In the genomic region with DNA sequence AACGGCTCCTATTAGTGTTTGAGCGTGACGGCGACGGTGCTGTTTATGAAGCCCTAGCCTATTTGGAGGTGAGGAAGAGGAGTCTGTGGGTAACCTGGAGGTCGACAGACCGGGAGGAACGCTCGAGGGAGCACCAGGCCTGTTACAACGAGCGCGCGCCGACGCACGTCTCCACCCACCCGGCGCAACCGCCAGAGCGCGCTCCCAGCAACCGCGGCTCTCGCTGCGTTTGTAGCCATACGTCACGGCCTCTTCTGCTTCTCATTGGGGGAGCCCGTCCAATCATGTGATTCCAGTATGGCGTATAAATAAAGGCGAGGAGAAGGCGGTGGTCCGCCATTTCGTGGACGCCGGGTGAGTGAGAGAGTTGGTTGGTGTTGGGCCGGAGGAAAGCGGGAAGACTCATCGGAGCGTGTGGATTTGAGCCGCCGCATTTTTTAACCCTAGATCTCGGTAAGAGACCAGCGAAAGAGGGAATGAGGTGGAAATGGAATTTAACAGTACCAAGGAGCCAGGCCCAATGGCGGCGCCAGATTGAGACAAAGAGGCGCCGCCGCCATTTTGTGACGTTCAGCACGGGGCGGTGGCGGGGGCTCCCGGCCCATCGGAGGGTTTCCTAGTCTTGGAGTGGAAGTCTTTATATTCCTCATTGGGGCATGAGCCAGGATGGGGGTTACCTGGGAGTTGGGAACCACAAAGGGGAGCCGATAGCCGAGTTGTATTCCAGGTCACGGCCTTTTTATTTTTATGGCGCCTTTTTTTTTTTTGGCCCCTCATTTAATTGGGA, we compare ENCODE assay signal across 1 cellular context.
TF ChIP-seq lines count a peak whose summit lies in the region.

A gene (plus strand): TSS at position 334 of the 787 bp plus-strand sequence. CDS start 2,401 bp downstream, outside the sequence.

TF ChIP-seq in HepG2, 621 proteins besides CTCF, POLR2A, EP300 and RAD21 (continued from another document and continues in another):
- TF ChIP-seq, protein P1, sequence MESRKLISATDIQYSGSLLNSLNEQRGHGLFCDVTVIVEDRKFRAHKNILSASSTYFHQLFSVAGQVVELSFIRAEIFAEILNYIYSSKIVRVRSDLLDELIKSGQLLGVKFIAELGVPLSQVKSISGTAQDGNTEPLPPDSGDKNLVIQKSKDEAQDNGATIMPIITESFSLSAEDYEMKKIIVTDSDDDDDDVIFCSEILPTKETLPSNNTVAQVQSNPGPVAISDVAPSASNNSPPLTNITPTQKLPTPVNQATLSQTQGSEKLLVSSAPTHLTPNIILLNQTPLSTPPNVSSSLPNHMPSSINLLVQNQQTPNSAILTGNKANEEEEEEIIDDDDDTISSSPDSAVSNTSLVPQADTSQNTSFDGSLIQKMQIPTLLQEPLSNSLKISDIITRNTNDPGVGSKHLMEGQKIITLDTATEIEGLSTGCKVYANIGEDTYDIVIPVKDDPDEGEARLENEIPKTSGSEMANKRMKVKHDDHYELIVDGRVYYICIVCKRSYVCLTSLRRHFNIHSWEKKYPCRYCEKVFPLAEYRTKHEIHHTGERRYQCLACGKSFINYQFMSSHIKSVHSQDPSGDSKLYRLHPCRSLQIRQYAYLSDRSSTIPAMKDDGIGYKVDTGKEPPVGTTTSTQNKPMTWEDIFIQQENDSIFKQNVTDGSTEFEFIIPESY (CRISPR knock-in tag; IDR thresholded peaks at IDR 0.05), result peak; percentile 17
- TF ChIP-seq ETV6 (CRISPR knock-in tag; conservative IDR thresholded peaks at IDR 0.05), result peak; percentile 78
- TF ChIP-seq DR1 (CRISPR knock-in tag; IDR thresholded peaks at IDR 0.05), result peak; percentile 99
- peak; percentile 88; the same call in 1 of the 2 replicates for TF ChIP-seq ZNF124 (CRISPR knock-in tag; IDR thresholded peaks at IDR 0.05)
- no peak for TF ChIP-seq TCF7 (IDR thresholded peaks at IDR 0.05; ENCODE audit: low read depth)
- TF ChIP-seq MBD4 (IDR thresholded peaks at IDR 0.05; ENCODE audit: borderline replicate concordance, low read length), result peak; percentile 55; the same call in 1 of the 2 replicates
- TF ChIP-seq ZNF451 (CRISPR knock-in tag; IDR thresholded peaks at IDR 0.05), result no peak; the same call in 1 of the 2 replicates
- TF ChIP-seq SPEN (CRISPR knock-in tag; IDR thresholded peaks at IDR 0.05; ENCODE audit: low read depth), result peak; percentile 90
- 0 out of 2 replicates have a peak, but pooled peaks have one; percentile 68 for TF ChIP-seq KLF11 (CRISPR knock-in tag; IDR thresholded peaks at IDR 0.05)
- peak; percentile 92; the same call in 1 of the 2 replicates for TF ChIP-seq ZKSCAN5 (CRISPR knock-in tag; IDR thresholded peaks at IDR 0.05)
- peak; percentile 58 for TF ChIP-seq SRY (CRISPR knock-in tag; IDR thresholded peaks at IDR 0.05)
- TF ChIP-seq MTA1 (CRISPR knock-in tag; IDR thresholded peaks at IDR 0.05; ENCODE audit: borderline replicate concordance), result 0 out of 2 replicates have a peak, but pooled peaks have one; percentile 42
- TF ChIP-seq, protein P2, sequence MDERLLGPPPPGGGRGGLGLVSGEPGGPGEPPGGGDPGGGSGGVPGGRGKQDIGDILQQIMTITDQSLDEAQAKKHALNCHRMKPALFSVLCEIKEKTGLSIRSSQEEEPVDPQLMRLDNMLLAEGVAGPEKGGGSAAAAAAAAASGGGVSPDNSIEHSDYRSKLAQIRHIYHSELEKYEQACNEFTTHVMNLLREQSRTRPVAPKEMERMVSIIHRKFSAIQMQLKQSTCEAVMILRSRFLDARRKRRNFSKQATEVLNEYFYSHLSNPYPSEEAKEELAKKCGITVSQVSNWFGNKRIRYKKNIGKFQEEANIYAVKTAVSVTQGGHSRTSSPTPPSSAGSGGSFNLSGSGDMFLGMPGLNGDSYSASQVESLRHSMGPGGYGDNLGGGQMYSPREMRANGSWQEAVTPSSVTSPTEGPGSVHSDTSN (CRISPR knock-in tag; IDR thresholded peaks at IDR 0.05), result no peak
- TF ChIP-seq, protein P3, sequence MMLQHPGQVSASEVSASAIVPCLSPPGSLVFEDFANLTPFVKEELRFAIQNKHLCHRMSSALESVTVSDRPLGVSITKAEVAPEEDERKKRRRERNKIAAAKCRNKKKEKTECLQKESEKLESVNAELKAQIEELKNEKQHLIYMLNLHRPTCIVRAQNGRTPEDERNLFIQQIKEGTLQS (CRISPR knock-in tag; IDR thresholded peaks at IDR 0.05), result peak; percentile 59; the same call in 1 of the 2 replicates
- TF ChIP-seq ASH2L (IDR thresholded peaks at IDR 0.05; ENCODE audit: insufficient read length, low read depth, low read length), result peak; percentile 91
- no peak for TF ChIP-seq CHD4 (IDR thresholded peaks at IDR 0.05; ENCODE audit: borderline replicate concordance, low read length)
- no peak for TF ChIP-seq ZNF496 (CRISPR knock-in tag; IDR thresholded peaks at IDR 0.05; ENCODE audit: insufficient replicate concordance)
- TF ChIP-seq, protein P4, sequence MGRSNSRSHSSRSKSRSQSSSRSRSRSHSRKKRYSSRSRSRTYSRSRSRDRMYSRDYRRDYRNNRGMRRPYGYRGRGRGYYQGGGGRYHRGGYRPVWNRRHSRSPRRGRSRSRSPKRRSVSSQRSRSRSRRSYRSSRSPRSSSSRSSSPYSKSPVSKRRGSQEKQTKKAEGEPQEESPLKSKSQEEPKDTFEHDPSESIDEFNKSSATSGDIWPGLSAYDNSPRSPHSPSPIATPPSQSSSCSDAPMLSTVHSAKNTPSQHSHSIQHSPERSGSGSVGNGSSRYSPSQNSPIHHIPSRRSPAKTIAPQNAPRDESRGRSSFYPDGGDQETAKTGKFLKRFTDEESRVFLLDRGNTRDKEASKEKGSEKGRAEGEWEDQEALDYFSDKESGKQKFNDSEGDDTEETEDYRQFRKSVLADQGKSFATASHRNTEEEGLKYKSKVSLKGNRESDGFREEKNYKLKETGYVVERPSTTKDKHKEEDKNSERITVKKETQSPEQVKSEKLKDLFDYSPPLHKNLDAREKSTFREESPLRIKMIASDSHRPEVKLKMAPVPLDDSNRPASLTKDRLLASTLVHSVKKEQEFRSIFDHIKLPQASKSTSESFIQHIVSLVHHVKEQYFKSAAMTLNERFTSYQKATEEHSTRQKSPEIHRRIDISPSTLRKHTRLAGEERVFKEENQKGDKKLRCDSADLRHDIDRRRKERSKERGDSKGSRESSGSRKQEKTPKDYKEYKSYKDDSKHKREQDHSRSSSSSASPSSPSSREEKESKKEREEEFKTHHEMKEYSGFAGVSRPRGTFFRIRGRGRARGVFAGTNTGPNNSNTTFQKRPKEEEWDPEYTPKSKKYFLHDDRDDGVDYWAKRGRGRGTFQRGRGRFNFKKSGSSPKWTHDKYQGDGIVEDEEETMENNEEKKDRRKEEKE (IDR thresholded peaks at IDR 0.05), result no peak
- peak; percentile 84 for TF ChIP-seq KDM2A (CRISPR knock-in tag; IDR thresholded peaks at IDR 0.05; ENCODE audit: borderline replicate concordance, low read depth)
- TF ChIP-seq, protein P5, sequence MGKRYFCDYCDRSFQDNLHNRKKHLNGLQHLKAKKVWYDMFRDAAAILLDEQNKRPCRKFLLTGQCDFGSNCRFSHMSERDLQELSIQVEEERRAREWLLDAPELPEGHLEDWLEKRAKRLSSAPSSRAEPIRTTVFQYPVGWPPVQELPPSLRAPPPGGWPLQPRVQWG (CRISPR knock-in tag; IDR thresholded peaks at IDR 0.05; ENCODE audit: borderline replicate concordance, low read depth), result no peak
- peak; percentile 95 for TF ChIP-seq REPIN1 (CRISPR knock-in tag; IDR thresholded peaks at IDR 0.05; ENCODE audit: borderline replicate concordance, low read depth)
- peak; percentile 96 for TF ChIP-seq DMAP1 (CRISPR knock-in tag; IDR thresholded peaks at IDR 0.05)
- TF ChIP-seq TARDBP (CRISPR knock-in tag; IDR thresholded peaks at IDR 0.05), result peak; percentile 86
- TF ChIP-seq ATM (IDR thresholded peaks at IDR 0.05; ENCODE audit: borderline replicate concordance), result no peak
- peak; percentile 83 for TF ChIP-seq XBP1 (CRISPR knock-in tag; IDR thresholded peaks at IDR 0.05)
- TF ChIP-seq KMT2B (CRISPR knock-in tag; IDR thresholded peaks at IDR 0.05), result peak; percentile 88
- peak; percentile 72; the same call in 1 of the 2 replicates for TF ChIP-seq FOXK2 (IDR thresholded peaks at IDR 0.05)
- TF ChIP-seq, protein P6, sequence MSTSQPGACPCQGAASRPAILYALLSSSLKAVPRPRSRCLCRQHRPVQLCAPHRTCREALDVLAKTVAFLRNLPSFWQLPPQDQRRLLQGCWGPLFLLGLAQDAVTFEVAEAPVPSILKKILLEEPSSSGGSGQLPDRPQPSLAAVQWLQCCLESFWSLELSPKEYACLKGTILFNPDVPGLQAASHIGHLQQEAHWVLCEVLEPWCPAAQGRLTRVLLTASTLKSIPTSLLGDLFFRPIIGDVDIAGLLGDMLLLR (CRISPR knock-in tag; IDR thresholded peaks at IDR 0.05), result no peak
- no peak for TF ChIP-seq JUND (CRISPR knock-in tag; IDR thresholded peaks at IDR 0.05)
- no peak for TF ChIP-seq ZNF75D (CRISPR knock-in tag; IDR thresholded peaks at IDR 0.05; ENCODE audit: borderline replicate concordance)
- TF ChIP-seq ZNF557 (CRISPR knock-in tag; IDR thresholded peaks at IDR 0.05), result peak; percentile 91
- TF ChIP-seq, protein P7, sequence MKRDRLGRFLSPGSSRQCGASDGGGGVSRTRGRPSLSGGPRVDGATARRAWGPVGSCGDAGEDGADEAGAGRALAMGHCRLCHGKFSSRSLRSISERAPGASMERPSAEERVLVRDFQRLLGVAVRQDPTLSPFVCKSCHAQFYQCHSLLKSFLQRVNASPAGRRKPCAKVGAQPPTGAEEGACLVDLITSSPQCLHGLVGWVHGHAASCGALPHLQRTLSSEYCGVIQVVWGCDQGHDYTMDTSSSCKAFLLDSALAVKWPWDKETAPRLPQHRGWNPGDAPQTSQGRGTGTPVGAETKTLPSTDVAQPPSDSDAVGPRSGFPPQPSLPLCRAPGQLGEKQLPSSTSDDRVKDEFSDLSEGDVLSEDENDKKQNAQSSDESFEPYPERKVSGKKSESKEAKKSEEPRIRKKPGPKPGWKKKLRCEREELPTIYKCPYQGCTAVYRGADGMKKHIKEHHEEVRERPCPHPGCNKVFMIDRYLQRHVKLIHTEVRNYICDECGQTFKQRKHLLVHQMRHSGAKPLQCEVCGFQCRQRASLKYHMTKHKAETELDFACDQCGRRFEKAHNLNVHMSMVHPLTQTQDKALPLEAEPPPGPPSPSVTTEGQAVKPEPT (CRISPR knock-in tag; IDR thresholded peaks at IDR 0.05; ENCODE audit: low read depth), result peak; percentile 35; the same call in 1 of the 2 replicates
- TF ChIP-seq SP5 (CRISPR knock-in tag; IDR thresholded peaks at IDR 0.05; ENCODE audit: borderline replicate concordance, low read depth), result peak; percentile 77
- TF ChIP-seq, protein P8, sequence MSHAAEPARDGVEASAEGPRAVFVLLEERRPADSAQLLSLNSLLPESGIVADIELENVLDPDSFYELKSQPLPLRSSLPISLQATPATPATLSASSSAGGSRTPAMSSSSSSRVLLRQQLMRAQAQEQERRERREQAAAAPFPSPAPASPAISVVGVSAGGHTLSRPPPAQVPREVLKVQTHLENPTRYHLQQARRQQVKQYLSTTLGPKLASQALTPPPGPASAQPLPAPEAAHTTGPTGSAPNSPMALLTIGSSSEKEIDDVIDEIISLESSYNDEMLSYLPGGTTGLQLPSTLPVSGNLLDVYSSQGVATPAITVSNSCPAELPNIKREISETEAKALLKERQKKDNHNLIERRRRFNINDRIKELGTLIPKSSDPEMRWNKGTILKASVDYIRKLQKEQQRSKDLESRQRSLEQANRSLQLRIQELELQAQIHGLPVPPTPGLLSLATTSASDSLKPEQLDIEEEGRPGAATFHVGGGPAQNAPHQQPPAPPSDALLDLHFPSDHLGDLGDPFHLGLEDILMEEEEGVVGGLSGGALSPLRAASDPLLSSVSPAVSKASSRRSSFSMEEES (CRISPR knock-in tag; IDR thresholded peaks at IDR 0.05), result peak; percentile 86
- TF ChIP-seq, protein P9, sequence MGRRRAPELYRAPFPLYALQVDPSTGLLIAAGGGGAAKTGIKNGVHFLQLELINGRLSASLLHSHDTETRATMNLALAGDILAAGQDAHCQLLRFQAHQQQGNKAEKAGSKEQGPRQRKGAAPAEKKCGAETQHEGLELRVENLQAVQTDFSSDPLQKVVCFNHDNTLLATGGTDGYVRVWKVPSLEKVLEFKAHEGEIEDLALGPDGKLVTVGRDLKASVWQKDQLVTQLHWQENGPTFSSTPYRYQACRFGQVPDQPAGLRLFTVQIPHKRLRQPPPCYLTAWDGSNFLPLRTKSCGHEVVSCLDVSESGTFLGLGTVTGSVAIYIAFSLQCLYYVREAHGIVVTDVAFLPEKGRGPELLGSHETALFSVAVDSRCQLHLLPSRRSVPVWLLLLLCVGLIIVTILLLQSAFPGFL (CRISPR knock-in tag; IDR thresholded peaks at IDR 0.05), result peak; percentile 82; the same call in 1 of the 2 replicates
- TF ChIP-seq CENPX (CRISPR knock-in tag; IDR thresholded peaks at IDR 0.05), result no peak
- 0 out of 2 replicates have a peak, but pooled peaks have one; percentile 81 for TF ChIP-seq ZNF234 (CRISPR knock-in tag; conservative IDR thresholded peaks at IDR 0.05)
- TF ChIP-seq, protein P10, sequence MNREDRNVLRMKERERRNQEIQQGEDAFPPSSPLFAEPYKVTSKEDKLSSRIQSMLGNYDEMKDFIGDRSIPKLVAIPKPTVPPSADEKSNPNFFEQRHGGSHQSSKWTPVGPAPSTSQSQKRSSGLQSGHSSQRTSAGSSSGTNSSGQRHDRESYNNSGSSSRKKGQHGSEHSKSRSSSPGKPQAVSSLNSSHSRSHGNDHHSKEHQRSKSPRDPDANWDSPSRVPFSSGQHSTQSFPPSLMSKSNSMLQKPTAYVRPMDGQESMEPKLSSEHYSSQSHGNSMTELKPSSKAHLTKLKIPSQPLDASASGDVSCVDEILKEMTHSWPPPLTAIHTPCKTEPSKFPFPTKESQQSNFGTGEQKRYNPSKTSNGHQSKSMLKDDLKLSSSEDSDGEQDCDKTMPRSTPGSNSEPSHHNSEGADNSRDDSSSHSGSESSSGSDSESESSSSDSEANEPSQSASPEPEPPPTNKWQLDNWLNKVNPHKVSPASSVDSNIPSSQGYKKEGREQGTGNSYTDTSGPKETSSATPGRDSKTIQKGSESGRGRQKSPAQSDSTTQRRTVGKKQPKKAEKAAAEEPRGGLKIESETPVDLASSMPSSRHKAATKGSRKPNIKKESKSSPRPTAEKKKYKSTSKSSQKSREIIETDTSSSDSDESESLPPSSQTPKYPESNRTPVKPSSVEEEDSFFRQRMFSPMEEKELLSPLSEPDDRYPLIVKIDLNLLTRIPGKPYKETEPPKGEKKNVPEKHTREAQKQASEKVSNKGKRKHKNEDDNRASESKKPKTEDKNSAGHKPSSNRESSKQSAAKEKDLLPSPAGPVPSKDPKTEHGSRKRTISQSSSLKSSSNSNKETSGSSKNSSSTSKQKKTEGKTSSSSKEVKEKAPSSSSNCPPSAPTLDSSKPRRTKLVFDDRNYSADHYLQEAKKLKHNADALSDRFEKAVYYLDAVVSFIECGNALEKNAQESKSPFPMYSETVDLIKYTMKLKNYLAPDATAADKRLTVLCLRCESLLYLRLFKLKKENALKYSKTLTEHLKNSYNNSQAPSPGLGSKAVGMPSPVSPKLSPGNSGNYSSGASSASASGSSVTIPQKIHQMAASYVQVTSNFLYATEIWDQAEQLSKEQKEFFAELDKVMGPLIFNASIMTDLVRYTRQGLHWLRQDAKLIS (CRISPR knock-in tag; IDR thresholded peaks at IDR 0.05), result peak; percentile 91
- TF ChIP-seq, protein P11, sequence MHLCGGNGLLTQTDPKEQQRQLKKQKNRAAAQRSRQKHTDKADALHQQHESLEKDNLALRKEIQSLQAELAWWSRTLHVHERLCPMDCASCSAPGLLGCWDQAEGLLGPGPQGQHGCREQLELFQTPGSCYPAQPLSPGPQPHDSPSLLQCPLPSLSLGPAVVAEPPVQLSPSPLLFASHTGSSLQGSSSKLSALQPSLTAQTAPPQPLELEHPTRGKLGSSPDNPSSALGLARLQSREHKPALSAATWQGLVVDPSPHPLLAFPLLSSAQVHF (CRISPR knock-in tag; IDR thresholded peaks at IDR 0.05), result peak; percentile 37; the same call in 1 of the 2 replicates
- TF ChIP-seq MED1 (CRISPR knock-in tag; IDR thresholded peaks at IDR 0.05), result peak; percentile 76
- peak; percentile 98 for TF ChIP-seq CREB1 (IDR thresholded peaks at IDR 0.05)
- peak; percentile 98 for TF ChIP-seq CREB1 (CRISPR knock-in tag; IDR thresholded peaks at IDR 0.05)
- no peak; the same call in 1 of the 2 replicates for TF ChIP-seq ZNF891 (CRISPR knock-in tag; IDR thresholded peaks at IDR 0.05)
- 0 out of 2 replicates have a peak, but pooled peaks have one; percentile 57 for TF ChIP-seq ZNF550 (CRISPR knock-in tag; IDR thresholded peaks at IDR 0.05; ENCODE audit: borderline replicate concordance)
